8 cellular contexts compared by ENCODE assay signal in genomic region chr16:89322381-89323119, GRCh38.
A peak's percentile ranks its signal among the peaks of the same experiment; 100 is the strongest.
DNase-seq lines count a peak whose midpoint lies in the region; ATAC-seq and TF ChIP-seq lines count a peak whose summit lies in the region.

No MANE protein-coding gene starts in this region.

- H3K4me1 ChIP-seq in psoas muscle (peaks cover 96% of the 10 kb centered on the region), vagina (peaks cover 96% of the 10 kb centered on the region)

- H3K27me3 ChIP-seq in psoas muscle (ENCODE audit: insufficient read depth in 3 of 3, low read length in 2 of 3) (no peaks in the 10 kb centered on the region), vagina (no peaks in the 10 kb centered on the region)

- in situ Hi-C loops in SK-MEL-5 (cut with HindIII; ENCODE audit: low pct_unique_long_range_greater_than_20kb, low sequenced_read_pairs), result no loop called here

- H3K36me3 ChIP-seq in psoas muscle (ENCODE audit: insufficient read depth in 1 of 2, low read depth in 1 of 2), result no peaks in the 10 kb centered on the region
- H3K36me3 ChIP-seq in vagina, result no peaks in the 10 kb centered on the region

- no peak for TF ChIP-seq POLR2A in vagina (IDR thresholded peaks at IDR 0.05)

- peak; percentile 45 to 70 (median 60) for ATAC-seq in psoas muscle

- no peak for TF ChIP-seq CTCF in fibroblast of pulmonary artery (IDR thresholded peaks at IDR 0.05; ENCODE audit: low read length, missing control alignments)
- TF ChIP-seq CTCF in psoas muscle (IDR thresholded peaks at IDR 0.05), result no peak
- no peak for TF ChIP-seq CTCF in vagina (IDR thresholded peaks at IDR 0.05)

- DNase-seq in AG08396 (ENCODE audit: low spot score), result peak; percentile 64
- DNase-seq in HEK293T (ENCODE audit: extremely low spot score), result peak; percentile 52
- peak; percentile 55 for DNase-seq in SK-MEL-5 (ENCODE audit: low read depth, low spot score)
- peak; percentile 80 for DNase-seq in fibroblast of pulmonary artery (ENCODE audit: low read depth)
- peak; percentile 86 to 95 for DNase-seq in psoas muscle
- no peak for DNase-seq in activated CD4-positive, CD25-positive, alpha-beta regulatory T cell treated with anti-CD3 and anti-CD28 coated beads, Interleukin-2, amount 50 U/mL, for 72 hours
- no peak for DNase-seq in vagina (ENCODE audit: extremely low spot score in 2 of 2)
- no peak for DNase-seq in LoVo (ENCODE audit: low spot score)

- H3K27ac ChIP-seq in psoas muscle (peak overlapping the region; percentile 92), vagina (no peak overlapping the region)

- WGBS in psoas muscle, 3 donors, result 23 to 33% (median 23%) methylated on average over 17 of the region's 17 CpGs

- intact Hi-C loops in psoas muscle (cut with DNase I) (no loop called here), vagina (cut with DNase I) (loop anchor here (5.0 kb wide), 1 partner anchor 185 kb away; the partner anchor contains the start of gene SPG7)

- POLR2A ChIA-PET in HEK293T (lab: Yijun Ruan, JAX), result no interaction called here

- H3K9me3 ChIP-seq in psoas muscle (no peaks in the 10 kb centered on the region), vagina (no peaks in the 10 kb centered on the region)

- H3K4me3 ChIP-seq in fibroblast of pulmonary artery (replicated peaks; ENCODE audit: low read depth, low read length) (no peak overlapping the region), psoas muscle (peak overlapping the region; percentile 54), vagina (no peak overlapping the region)

- CTCF ChIA-PET in HEK293T (lab: Yijun Ruan, JAX), result interaction anchor here (0.9 kb wide), 1 partner anchor 14 kb away, joined by 3 read pairs; no protein-coding TSS in a partner anchor

TF ChIP-seq in HEK293T, 16 proteins besides CTCF, POLR2A, EP300 and RAD21:
- TF ChIP-seq LEF1 (IDR thresholded peaks at IDR 0.05; ENCODE audit: borderline replicate concordance) (no peak), PKNOX1 (IDR thresholded peaks at IDR 0.05) (0 out of 2 replicates have a peak, but pooled peaks have one; percentile 11), L3MBTL2 (conservative IDR thresholded peaks at IDR 0.05) (peak; percentile 43; the same call in 1 of the 2 replicates), FOXA1 (IDR thresholded peaks at IDR 0.05) (no peak), ELF4 (IDR thresholded peaks at IDR 0.05) (no peak)

Comparison
In these comparisons a context has a peak if more than half of its experiments do, and no peak if none do; other contexts are left out.
1. DNase-seq: peak in AG08396 (single experiment), HEK293T (single experiment), SK-MEL-5 (single experiment), fibroblast of pulmonary artery (single experiment) and psoas muscle (2 of 2); none in activated CD4-positive, CD25-positive, alpha-beta regulatory T cell treated with anti-CD3 and anti-CD28 coated beads, Interleukin-2, amount 50 U/mL, for 72 hours (single experiment), vagina (0 of 2) and LoVo (single experiment).